Comparison of ENCODE assay signal across 20 cellular contexts in genomic region chr5:108911055-108911454, GRCh38.
DNase-seq lines count a peak whose midpoint lies in the region; ATAC-seq, FAIRE-seq and TF ChIP-seq lines count a peak whose summit lies in the region.
"Had no signal": no experiment of that assay in that cellular context is flagged by ENCODE, and none has a peak within 500 bp of the region (broad histone marks: within the 10 kb centered on the region; RNA-seq: fewer than 3 reads in every experiment).

No MANE protein-coding gene starts in this region.

- H3K4me1 ChIP-seq in CD4-positive, CD25-positive, alpha-beta regulatory T cell (ENCODE audit: control insufficient read depth, insufficient read depth, low read length, poor library complexity, severe bottlenecking): no peaks in the 10 kb centered on the region
- no peaks in the 10 kb centered on the region for H3K4me1 ChIP-seq in right atrium auricular region
- no peaks in the 10 kb centered on the region for H3K4me1 ChIP-seq in left lung
- H3K4me1 ChIP-seq: parathyroid adenoma, transverse colon had no signal

- H3K9me3 ChIP-seq in CD4-positive, CD25-positive, alpha-beta regulatory T cell (ENCODE audit: control insufficient read depth in 2 of 2, low read length in 2 of 2): no peaks in the 10 kb centered on the region
- H3K9me3 ChIP-seq in right atrium auricular region (no peaks in the 10 kb centered on the region), left lung (no peaks in the 10 kb centered on the region)
- H3K9me3 ChIP-seq: SK-N-SH, transverse colon had no signal

- H3K4me1 Mint-ChIP-seq in CD4-positive, CD25-positive, alpha-beta regulatory T cell: peaks cover 5 to 9% (median 8%) of the 10 kb centered on the region in 4 donors

- peak in 1 of 2 donors; percentile 12 for ATAC-seq in CD4-positive, CD25-positive, alpha-beta regulatory T cell (ENCODE audit: low read depth in 2 of 2)
- ATAC-seq in HG02610 (IDR thresholded peaks at IDR 0.05; ENCODE audit: unreplicated experiment): peak; percentile 68
- peak; percentile 50 for ATAC-seq in HG03442 (IDR thresholded peaks at IDR 0.05; ENCODE audit: unreplicated experiment)
- ATAC-seq in left lung: no peak
- ATAC-seq: activated naive CD4-positive, alpha-beta T cell treated with anti-CD3 and anti-CD28 coated beads, Interleukin-2, amount 50 U/mL, for 72 hours had no signal

- H3K27ac ChIP-seq in CD4-positive, CD25-positive, alpha-beta regulatory T cell (ENCODE audit: insufficient read depth, low read length, poor library complexity, severe bottlenecking): no peak overlapping the region
- H3K27ac ChIP-seq in right atrium auricular region (no peak overlapping the region), left lung (no peak overlapping the region), coronary artery (no peak overlapping the region)
- H3K27ac ChIP-seq: parathyroid adenoma, transverse colon had no signal

- DNase-seq in CD4-positive, CD25-positive, alpha-beta regulatory T cell: peak in 2 of 3 donors; percentile 21 to 40
- DNase-seq in GM19239 (ENCODE audit: insufficient read length, low spot score) (no peak), right atrium auricular region (ENCODE audit: low spot score) (no peak), left lung (no peak), NCI-H82 (lab: John Stamatoyannopoulos, UW) (no peak), coronary artery (ENCODE audit: low spot score) (no peak)
- DNase-seq: central memory CD4-positive, alpha-beta T cell; HFFc6; NCI-H2227 treated with DMSO at 0.1 percent for 48 hours; OCI-M1; SK-N-SH; transverse colon had no signal

- peak overlapping the region; percentile 8 to 18 (median 17) for H3K27ac Mint-ChIP-seq in CD4-positive, CD25-positive, alpha-beta regulatory T cell
- H3K27ac Mint-ChIP-seq: activated naive CD4-positive, alpha-beta T cell treated with anti-CD3 and anti-CD28 coated beads, Interleukin-2, amount 50 U/mL, for 72 hours; CD4-positive, alpha-beta memory T cell; HFFc6 had no signal

- no peaks in the 10 kb centered on the region for H3K27me3 Mint-ChIP-seq in CD4-positive, CD25-positive, alpha-beta regulatory T cell
- H3K27me3 Mint-ChIP-seq: CD4-positive, alpha-beta memory T cell had no signal

- no peak overlapping the region for H3K4me3 Mint-ChIP-seq in CD4-positive, CD25-positive, alpha-beta regulatory T cell
- H3K4me3 Mint-ChIP-seq: CD4-positive, alpha-beta memory T cell; HFFc6 had no signal

- TF ChIP-seq CTCF in right atrium auricular region (IDR thresholded peaks at IDR 0.05) (no peak), left lung (IDR thresholded peaks at IDR 0.05) (no peak), coronary artery (IDR thresholded peaks at IDR 0.05) (no peak)

- no peak overlapping the region for H3K4me3 ChIP-seq in CD4-positive, CD25-positive, alpha-beta regulatory T cell (ENCODE audit: low read depth, low read length)
- no peak overlapping the region for H3K4me3 ChIP-seq in right atrium auricular region
- no peak overlapping the region for H3K4me3 ChIP-seq in left lung
- H3K4me3 ChIP-seq in coronary artery: no peak overlapping the region
- H3K4me3 ChIP-seq: transverse colon had no signal

- H3K36me3 Mint-ChIP-seq in CD4-positive, CD25-positive, alpha-beta regulatory T cell: peaks cover 3% of the 10 kb centered on the region

- no peaks in the 10 kb centered on the region for H3K27me3 ChIP-seq in CD4-positive, CD25-positive, alpha-beta regulatory T cell (ENCODE audit: control insufficient read depth, insufficient read depth, low read length)
- no peaks in the 10 kb centered on the region for H3K27me3 ChIP-seq in right atrium auricular region
- no peaks in the 10 kb centered on the region for H3K27me3 ChIP-seq in left lung
- H3K27me3 ChIP-seq: transverse colon had no signal

- no peaks in the 10 kb centered on the region for H3K36me3 ChIP-seq in CD4-positive, CD25-positive, alpha-beta regulatory T cell (ENCODE audit: control insufficient read depth, insufficient read depth, low read length)
- H3K36me3 ChIP-seq in right atrium auricular region: no peaks in the 10 kb centered on the region
- H3K36me3 ChIP-seq in left lung: peaks cover 0 to 5% of the 10 kb centered on the region in 2 donors

- intact Hi-C loops in left lung (cut with DNase I): no loop called here

- peaks cover 0 to 3% (median 0%) of the 10 kb centered on the region in 7 donors for H3K9me3 Mint-ChIP-seq in CD4-positive, CD25-positive, alpha-beta regulatory T cell
- H3K9me3 Mint-ChIP-seq: activated naive CD4-positive, alpha-beta T cell treated with anti-CD3 and anti-CD28 coated beads, Interleukin-2, amount 50 U/mL, for 72 hours; HFFc6 had no signal

- FAIRE-seq in GM19239 (lab: Jason Lieb, UNC): peak; percentile 68
- FAIRE-seq: A204.1, endothelial cell of umbilical vein, G401.6 had no signal

Comparison
In these comparisons a context has a peak if more than half of its experiments do, and no peak if none do; other contexts are left out.
1. DNase-seq: peak in CD4-positive, CD25-positive, alpha-beta regulatory T cell (2 of 3); none in GM19239 (single experiment), right atrium auricular region (single experiment), left lung (0 of 2), NCI-H82 (single experiment) and coronary artery (single experiment).